1 cellular context compared by ENCODE assay signal in genomic region chr9:136289651-136290507, GRCh38.
TF ChIP-seq lines count a peak whose summit lies in the region.

No MANE protein-coding gene starts in this region.

TF ChIP-seq in HepG2, 621 proteins besides CTCF, POLR2A, EP300 and RAD21:
- TF ChIP-seq CBX5 (CRISPR knock-in tag; IDR thresholded peaks at IDR 0.05; ENCODE audit: borderline replicate concordance) (peak; percentile 46; the same call in 1 of the 2 replicates), TEAD3 (CRISPR knock-in tag; optimal IDR thresholded peaks at IDR 0.05; ENCODE audit: borderline replicate concordance) (peak; percentile 10), MYC (CRISPR knock-in tag; IDR thresholded peaks at IDR 0.05; ENCODE audit: borderline replicate concordance) (peak; percentile 25; the same call in 1 of the 2 replicates), TBX2 (CRISPR knock-in tag; IDR thresholded peaks at IDR 0.05; ENCODE audit: borderline replicate concordance) (no peak), FOXO1 (CRISPR knock-in tag; IDR thresholded peaks at IDR 0.05) (no peak), THAP11 (CRISPR knock-in tag; IDR thresholded peaks at IDR 0.05) (peak; percentile 49; the same call in 1 of the 2 replicates), CREM (IDR thresholded peaks at IDR 0.05) (no peak), CREM (CRISPR knock-in tag; IDR thresholded peaks at IDR 0.05) (no peak), PRDM10 (CRISPR knock-in tag; IDR thresholded peaks at IDR 0.05; ENCODE audit: low read depth) (no peak), MXI1 (IDR thresholded peaks at IDR 0.05; ENCODE audit: borderline replicate concordance, low read depth, low read length) (no peak), KAT8 (CRISPR knock-in tag; IDR thresholded peaks at IDR 0.05) (0 out of 2 replicates have a peak, but pooled peaks have one; percentile 42), FOXA3 (CRISPR knock-in tag; IDR thresholded peaks at IDR 0.05) (no peak), GATAD1 (CRISPR knock-in tag; IDR thresholded peaks at IDR 0.05) (peak; percentile 52; the same call in 1 of the 2 replicates), FOXA1 (IDR thresholded peaks at IDR 0.05) (no peak), FOXA1 (CRISPR knock-in tag; IDR thresholded peaks at IDR 0.05) (no peak), PHB2 (IDR thresholded peaks at IDR 0.05; ENCODE audit: partially characterized antibody) (no peak), ZFY (CRISPR knock-in tag; IDR thresholded peaks at IDR 0.05) (peak; percentile 35; the same call in 1 of the 2 replicates), FOXP4 (CRISPR knock-in tag; IDR thresholded peaks at IDR 0.05) (no peak), ZFX (CRISPR knock-in tag; IDR thresholded peaks at IDR 0.05; ENCODE audit: low read depth) (peak; percentile 24; the same call in 1 of the 2 replicates), HMGXB4 (CRISPR knock-in tag; IDR thresholded peaks at IDR 0.05; ENCODE audit: borderline replicate concordance in 1 of 2, low read depth in 1 of 2) (0 out of 4 replicates have a peak, but pooled peaks of 1 of the 2 experiments have one; percentile 16), MED8 (CRISPR knock-in tag; IDR thresholded peaks at IDR 0.05; ENCODE audit: insufficient replicate concordance) (no peak), YEATS2 (CRISPR knock-in tag; IDR thresholded peaks at IDR 0.05; ENCODE audit: borderline replicate concordance) (peak; percentile 55; the same call in 1 of the 2 replicates), MATR3 (CRISPR knock-in tag; IDR thresholded peaks at IDR 0.05) (no peak), GABPB1 (CRISPR knock-in tag; IDR thresholded peaks at IDR 0.05) (peak; percentile 58; the same call in 1 of the 2 replicates), TRIM24 (CRISPR knock-in tag; IDR thresholded peaks at IDR 0.05) (no peak), ZNF724P (CRISPR knock-in tag; IDR thresholded peaks at IDR 0.05; ENCODE audit: borderline replicate concordance) (no peak), TBX3 (IDR thresholded peaks at IDR 0.05; ENCODE audit: borderline replicate concordance) (no peak), KDM2A (CRISPR knock-in tag; IDR thresholded peaks at IDR 0.05; ENCODE audit: borderline replicate concordance, low read depth) (0 out of 2 replicates have a peak, but pooled peaks have one; percentile 36), NR2F1 (CRISPR knock-in tag; IDR thresholded peaks at IDR 0.05) (no peak)
- TF ChIP-seq, protein P1, sequence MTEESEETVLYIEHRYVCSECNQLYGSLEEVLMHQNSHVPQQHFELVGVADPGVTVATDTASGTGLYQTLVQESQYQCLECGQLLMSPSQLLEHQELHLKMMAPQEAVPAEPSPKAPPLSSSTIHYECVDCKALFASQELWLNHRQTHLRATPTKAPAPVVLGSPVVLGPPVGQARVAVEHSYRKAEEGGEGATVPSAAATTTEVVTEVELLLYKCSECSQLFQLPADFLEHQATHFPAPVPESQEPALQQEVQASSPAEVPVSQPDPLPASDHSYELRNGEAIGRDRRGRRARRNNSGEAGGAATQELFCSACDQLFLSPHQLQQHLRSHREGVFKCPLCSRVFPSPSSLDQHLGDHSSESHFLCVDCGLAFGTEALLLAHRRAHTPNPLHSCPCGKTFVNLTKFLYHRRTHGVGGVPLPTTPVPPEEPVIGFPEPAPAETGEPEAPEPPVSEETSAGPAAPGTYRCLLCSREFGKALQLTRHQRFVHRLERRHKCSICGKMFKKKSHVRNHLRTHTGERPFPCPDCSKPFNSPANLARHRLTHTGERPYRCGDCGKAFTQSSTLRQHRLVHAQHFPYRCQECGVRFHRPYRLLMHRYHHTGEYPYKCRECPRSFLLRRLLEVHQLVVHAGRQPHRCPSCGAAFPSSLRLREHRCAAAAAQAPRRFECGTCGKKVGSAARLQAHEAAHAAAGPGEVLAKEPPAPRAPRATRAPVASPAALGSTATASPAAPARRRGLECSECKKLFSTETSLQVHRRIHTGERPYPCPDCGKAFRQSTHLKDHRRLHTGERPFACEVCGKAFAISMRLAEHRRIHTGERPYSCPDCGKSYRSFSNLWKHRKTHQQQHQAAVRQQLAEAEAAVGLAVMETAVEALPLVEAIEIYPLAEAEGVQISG (CRISPR knock-in tag; IDR thresholded peaks at IDR 0.05), result peak; percentile 98
- TF ChIP-seq, protein P2, sequence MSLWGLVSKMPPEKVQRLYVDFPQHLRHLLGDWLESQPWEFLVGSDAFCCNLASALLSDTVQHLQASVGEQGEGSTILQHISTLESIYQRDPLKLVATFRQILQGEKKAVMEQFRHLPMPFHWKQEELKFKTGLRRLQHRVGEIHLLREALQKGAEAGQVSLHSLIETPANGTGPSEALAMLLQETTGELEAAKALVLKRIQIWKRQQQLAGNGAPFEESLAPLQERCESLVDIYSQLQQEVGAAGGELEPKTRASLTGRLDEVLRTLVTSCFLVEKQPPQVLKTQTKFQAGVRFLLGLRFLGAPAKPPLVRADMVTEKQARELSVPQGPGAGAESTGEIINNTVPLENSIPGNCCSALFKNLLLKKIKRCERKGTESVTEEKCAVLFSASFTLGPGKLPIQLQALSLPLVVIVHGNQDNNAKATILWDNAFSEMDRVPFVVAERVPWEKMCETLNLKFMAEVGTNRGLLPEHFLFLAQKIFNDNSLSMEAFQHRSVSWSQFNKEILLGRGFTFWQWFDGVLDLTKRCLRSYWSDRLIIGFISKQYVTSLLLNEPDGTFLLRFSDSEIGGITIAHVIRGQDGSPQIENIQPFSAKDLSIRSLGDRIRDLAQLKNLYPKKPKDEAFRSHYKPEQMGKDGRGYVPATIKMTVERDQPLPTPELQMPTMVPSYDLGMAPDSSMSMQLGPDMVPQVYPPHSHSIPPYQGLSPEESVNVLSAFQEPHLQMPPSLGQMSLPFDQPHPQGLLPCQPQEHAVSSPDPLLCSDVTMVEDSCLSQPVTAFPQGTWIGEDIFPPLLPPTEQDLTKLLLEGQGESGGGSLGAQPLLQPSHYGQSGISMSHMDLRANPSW (CRISPR knock-in tag; IDR thresholded peaks at IDR 0.05; ENCODE audit: borderline replicate concordance), result no peak
- TF ChIP-seq, protein P3, sequence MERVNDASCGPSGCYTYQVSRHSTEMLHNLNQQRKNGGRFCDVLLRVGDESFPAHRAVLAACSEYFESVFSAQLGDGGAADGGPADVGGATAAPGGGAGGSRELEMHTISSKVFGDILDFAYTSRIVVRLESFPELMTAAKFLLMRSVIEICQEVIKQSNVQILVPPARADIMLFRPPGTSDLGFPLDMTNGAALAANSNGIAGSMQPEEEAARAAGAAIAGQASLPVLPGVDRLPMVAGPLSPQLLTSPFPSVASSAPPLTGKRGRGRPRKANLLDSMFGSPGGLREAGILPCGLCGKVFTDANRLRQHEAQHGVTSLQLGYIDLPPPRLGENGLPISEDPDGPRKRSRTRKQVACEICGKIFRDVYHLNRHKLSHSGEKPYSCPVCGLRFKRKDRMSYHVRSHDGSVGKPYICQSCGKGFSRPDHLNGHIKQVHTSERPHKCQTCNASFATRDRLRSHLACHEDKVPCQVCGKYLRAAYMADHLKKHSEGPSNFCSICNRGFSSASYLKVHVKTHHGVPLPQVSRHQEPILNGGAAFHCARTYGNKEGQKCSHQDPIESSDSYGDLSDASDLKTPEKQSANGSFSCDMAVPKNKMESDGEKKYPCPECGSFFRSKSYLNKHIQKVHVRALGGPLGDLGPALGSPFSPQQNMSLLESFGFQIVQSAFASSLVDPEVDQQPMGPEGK (CRISPR knock-in tag; IDR thresholded peaks at IDR 0.05), result 0 out of 2 replicates have a peak, but pooled peaks have one; percentile 31
- TF ChIP-seq, protein P4, sequence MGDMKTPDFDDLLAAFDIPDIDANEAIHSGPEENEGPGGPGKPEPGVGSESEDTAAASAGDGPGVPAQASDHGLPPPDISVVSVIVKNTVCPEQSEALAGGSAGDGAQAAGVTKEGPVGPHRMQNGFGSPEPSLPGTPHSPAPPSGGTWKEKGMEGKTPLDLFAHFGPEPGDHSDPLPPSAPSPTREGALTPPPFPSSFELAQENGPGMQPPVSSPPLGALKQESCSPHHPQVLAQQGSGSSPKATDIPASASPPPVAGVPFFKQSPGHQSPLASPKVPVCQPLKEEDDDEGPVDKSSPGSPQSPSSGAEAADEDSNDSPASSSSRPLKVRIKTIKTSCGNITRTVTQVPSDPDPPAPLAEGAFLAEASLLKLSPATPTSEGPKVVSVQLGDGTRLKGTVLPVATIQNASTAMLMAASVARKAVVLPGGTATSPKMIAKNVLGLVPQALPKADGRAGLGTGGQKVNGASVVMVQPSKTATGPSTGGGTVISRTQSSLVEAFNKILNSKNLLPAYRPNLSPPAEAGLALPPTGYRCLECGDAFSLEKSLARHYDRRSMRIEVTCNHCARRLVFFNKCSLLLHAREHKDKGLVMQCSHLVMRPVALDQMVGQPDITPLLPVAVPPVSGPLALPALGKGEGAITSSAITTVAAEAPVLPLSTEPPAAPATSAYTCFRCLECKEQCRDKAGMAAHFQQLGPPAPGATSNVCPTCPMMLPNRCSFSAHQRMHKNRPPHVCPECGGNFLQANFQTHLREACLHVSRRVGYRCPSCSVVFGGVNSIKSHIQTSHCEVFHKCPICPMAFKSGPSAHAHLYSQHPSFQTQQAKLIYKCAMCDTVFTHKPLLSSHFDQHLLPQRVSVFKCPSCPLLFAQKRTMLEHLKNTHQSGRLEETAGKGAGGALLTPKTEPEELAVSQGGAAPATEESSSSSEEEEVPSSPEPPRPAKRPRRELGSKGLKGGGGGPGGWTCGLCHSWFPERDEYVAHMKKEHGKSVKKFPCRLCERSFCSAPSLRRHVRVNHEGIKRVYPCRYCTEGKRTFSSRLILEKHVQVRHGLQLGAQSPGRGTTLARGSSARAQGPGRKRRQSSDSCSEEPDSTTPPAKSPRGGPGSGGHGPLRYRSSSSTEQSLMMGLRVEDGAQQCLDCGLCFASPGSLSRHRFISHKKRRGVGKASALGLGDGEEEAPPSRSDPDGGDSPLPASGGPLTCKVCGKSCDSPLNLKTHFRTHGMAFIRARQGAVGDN (CRISPR knock-in tag; IDR thresholded peaks at IDR 0.05), result peak; percentile 49
- TF ChIP-seq, protein P5, sequence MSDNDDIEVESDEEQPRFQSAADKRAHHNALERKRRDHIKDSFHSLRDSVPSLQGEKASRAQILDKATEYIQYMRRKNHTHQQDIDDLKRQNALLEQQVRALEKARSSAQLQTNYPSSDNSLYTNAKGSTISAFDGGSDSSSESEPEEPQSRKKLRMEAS (IDR thresholded peaks at IDR 0.05), result peak; percentile 53
- TF ChIP-seq, protein P6, sequence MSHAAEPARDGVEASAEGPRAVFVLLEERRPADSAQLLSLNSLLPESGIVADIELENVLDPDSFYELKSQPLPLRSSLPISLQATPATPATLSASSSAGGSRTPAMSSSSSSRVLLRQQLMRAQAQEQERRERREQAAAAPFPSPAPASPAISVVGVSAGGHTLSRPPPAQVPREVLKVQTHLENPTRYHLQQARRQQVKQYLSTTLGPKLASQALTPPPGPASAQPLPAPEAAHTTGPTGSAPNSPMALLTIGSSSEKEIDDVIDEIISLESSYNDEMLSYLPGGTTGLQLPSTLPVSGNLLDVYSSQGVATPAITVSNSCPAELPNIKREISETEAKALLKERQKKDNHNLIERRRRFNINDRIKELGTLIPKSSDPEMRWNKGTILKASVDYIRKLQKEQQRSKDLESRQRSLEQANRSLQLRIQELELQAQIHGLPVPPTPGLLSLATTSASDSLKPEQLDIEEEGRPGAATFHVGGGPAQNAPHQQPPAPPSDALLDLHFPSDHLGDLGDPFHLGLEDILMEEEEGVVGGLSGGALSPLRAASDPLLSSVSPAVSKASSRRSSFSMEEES (CRISPR knock-in tag; IDR thresholded peaks at IDR 0.05), result peak; percentile 58; the same call in 1 of the 2 replicates
TF ChIP-seq in HepG2: peak in this region for 17.
